1 cellular context compared by ENCODE assay signal in the genomic region with DNA sequence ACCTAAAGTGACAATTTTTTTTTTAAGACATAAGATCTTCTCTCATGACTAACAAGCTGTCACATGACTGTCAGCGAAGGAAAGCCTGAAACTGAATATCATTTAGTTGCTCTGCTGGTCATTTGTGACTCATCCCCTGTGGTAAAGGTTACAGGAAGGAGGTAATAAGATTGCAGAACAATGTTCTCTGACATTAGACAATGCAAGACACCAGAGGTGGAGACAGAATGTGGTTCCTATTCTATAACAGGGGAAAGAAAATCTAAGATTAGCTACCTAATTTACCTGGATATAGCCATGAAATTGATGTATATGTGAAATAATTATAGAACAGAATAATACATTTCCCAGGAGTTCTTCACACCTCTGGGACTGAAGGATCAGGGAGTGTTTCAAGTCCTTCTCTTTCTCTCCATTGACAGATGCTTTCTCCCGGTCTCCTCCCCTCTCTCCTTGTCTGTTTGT.
TF ChIP-seq lines count a peak whose summit lies in the region.

No MANE protein-coding gene starts in this region.

TF ChIP-seq in GM12878, 131 proteins besides CTCF, POLR2A, EP300 and RAD21 (continued from another document):
- TF ChIP-seq RAD51 (IDR thresholded peaks at IDR 0.05) (peak; percentile 85), ZNF217 (IDR thresholded peaks at IDR 0.05) (no peak), ZNF24 (IDR thresholded peaks at IDR 0.05) (no peak), FOXK2 (IDR thresholded peaks at IDR 0.05) (no peak)
TF ChIP-seq in GM12878: peak in this region for 3.
